Comparison of ENCODE assay signal across 8 cellular contexts in the genomic region with DNA sequence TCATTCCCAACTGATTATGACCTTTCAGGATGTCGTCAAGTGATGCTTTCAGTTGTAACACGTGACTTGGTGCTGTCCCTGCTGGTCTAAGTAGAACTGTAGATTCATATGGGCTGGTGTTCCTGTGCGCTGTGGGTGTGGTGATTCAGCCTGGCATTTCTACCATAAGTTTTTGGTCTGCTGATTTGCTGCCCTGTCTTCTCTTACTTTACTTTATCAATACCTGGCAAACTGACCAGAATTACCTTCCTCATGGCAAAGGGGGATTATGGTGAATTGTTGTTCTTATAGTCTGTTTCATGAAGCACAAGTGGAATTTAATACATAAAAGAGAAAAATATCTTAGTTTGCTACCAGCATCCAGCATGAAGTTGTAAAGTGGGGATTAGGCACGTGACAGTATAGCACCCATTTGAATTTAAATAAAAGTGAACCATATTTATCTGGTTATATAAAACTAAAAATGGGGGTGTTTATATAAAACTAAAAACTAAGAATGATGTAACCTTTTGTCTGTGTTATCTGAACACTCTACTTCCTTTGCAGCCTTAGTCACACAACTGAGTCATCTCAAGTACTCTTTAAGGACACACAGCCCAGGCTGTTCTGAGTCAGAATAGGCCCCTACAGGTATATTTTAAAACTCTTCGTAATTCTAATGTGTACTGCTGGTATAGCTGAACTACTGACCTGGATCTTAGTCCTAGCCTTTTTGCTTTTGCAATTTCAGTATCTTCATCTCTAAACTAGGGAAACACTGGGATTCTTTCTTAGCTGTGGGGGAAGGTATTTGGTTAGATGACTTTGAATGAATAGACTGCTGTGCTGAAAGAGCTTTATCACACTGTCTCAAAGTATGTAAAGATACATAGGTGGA. TPM values are rescaled to one million over a fixed set of nuclear protein-coding genes. Genes with fewer than 3 reads are reported as not detected.
DNase-seq lines count a peak whose midpoint lies in the region; ATAC-seq and TF ChIP-seq lines count a peak whose summit lies in the region.

No MANE protein-coding gene starts in this region.

- H3K4me1 Mint-ChIP-seq in activated CD4-positive, alpha-beta memory T cell treated with anti-CD3 and anti-CD28 coated beads for 36 hours (ENCODE audit: low read depth), result peaks cover 48% of the 10 kb centered on the region

- no peaks in the 10 kb centered on the region for H3K27me3 ChIP-seq in A673 (replicated peaks; ENCODE audit: insufficient read depth, low read depth, low read length, poor library complexity)
- H3K27me3 ChIP-seq in esophagus squamous epithelium, result no peaks in the 10 kb centered on the region
- no peaks in the 10 kb centered on the region for H3K27me3 ChIP-seq in gastrocnemius medialis

- H3K27ac ChIP-seq in A673 (ENCODE audit: low read depth, low read length, poor library complexity, severe bottlenecking) (peak overlapping the region; percentile 39), esophagus squamous epithelium (peak overlapping the region; percentile 47 to 78 (median 71)), gastrocnemius medialis (peak overlapping the region; percentile 65 to 78 (median 70))

- peaks cover 56% of the 10 kb centered on the region for H3K36me3 Mint-ChIP-seq in activated CD4-positive, alpha-beta memory T cell treated with anti-CD3 and anti-CD28 coated beads for 36 hours

- intact Hi-C loops in A673 (cut with micrococcal nuclease; ENCODE audit: unreplicated experiment) (no loop called here), esophagus squamous epithelium (cut with DNase I) (no loop called here), gastrocnemius medialis (cut with DNase I; ENCODE audit: low total_unique reads) (no loop called here)
- intact Hi-C loops in activated CD4-positive, alpha-beta memory T cell treated with anti-CD3 and anti-CD28 coated beads for 36 hours (cut with micrococcal nuclease), result loop anchor here (1.0 to 10.0 kb wide), 6 partner anchors 27 to 387 kb away; partner anchors contain the start of genes NCOR1, PIGL and TRPV2

- peak overlapping the region; percentile 97 for H3K27ac Mint-ChIP-seq in activated CD4-positive, alpha-beta memory T cell treated with anti-CD3 and anti-CD28 coated beads for 36 hours

- ATAC-seq in GM19035 (IDR thresholded peaks at IDR 0.05; ENCODE audit: unreplicated experiment), result peak; percentile 78
- peak; percentile 92 for ATAC-seq in HG03565 (IDR thresholded peaks at IDR 0.05; ENCODE audit: unreplicated experiment)
- peak; percentile 94 to 96 for ATAC-seq in gastrocnemius medialis

- no peak for TF ChIP-seq CTCF in A673 (conservative IDR thresholded peaks at IDR 0.05; ENCODE audit: low read depth, low read length)
- TF ChIP-seq CTCF in esophagus squamous epithelium (IDR thresholded peaks at IDR 0.05), result peak in 1 of 6 experiments; percentile 34
- no peak for TF ChIP-seq CTCF in gastrocnemius medialis (IDR thresholded peaks at IDR 0.05 in 4 of 5, conservative IDR thresholded peaks at IDR 0.05 in 1 of 5)

- H3K27me3 Mint-ChIP-seq in activated CD4-positive, alpha-beta memory T cell treated with anti-CD3 and anti-CD28 coated beads for 36 hours, result no peaks in the 10 kb centered on the region

- in situ Hi-C loops in gastrocnemius medialis (cut with MboI; ENCODE audit: low sequenced_read_pairs in 4 of 4), result no loop called here

- TSS peak; percentile 31 for BruUV-seq in A673 (replicated peaks; lab: Mats Ljungman, UMichigan)

- 46 to 50% methylated on average over 5 of the region's 5 CpGs for whole genome bisulfite sequencing in esophagus squamous epithelium, 2 donors

- peak; percentile 50 for DNase-seq in A673 (ENCODE audit: low spot score)
- DNase-seq in activated CD4-positive, alpha-beta memory T cell treated with anti-CD3 and anti-CD28 coated beads for 36 hours, result peak; percentile 81
- DNase-seq in esophagus squamous epithelium (lab: John Stamatoyannopoulos, UW), result no peak
- DNase-seq in gastrocnemius medialis, result peak; percentile 18 to 41
- DNase-seq in hippocampal formation (lab: John Stamatoyannopoulos, UW), result no peak
- no peak for DNase-seq in KG1 (lab: John Stamatoyannopoulos, UW)

- CTCF ChIA-PET in A673 (lab: Charles Lee), result no interaction called here
- CTCF ChIA-PET in activated CD4-positive, alpha-beta memory T cell treated with anti-CD3 and anti-CD28 coated beads for 36 hours (lab: Charles Lee), result interaction anchor here (0.7 to 1.4 kb wide), 3 partner anchors 28 to 325 kb away, joined by 3 to 5 read pairs (median 3); partner anchors contain the start of genes CENPV, TTC19 and ZSWIM7

- H3K9me3 Mint-ChIP-seq in activated CD4-positive, alpha-beta memory T cell treated with anti-CD3 and anti-CD28 coated beads for 36 hours, result no peaks in the 10 kb centered on the region

- H3K4me3 ChIP-seq in A673 (ENCODE audit: low read depth, low read length, poor library complexity, severe bottlenecking) (no peak overlapping the region), esophagus squamous epithelium (no peak overlapping the region), gastrocnemius medialis (no peak overlapping the region)

- H3K4me1 ChIP-seq in A673 (ENCODE audit: insufficient read depth, low read length, poor library complexity, severe bottlenecking), result no peaks in the 10 kb centered on the region
- H3K4me1 ChIP-seq in esophagus squamous epithelium, result peaks cover 4 to 12% (median 7%) of the 10 kb centered on the region in 3 donors
- H3K4me1 ChIP-seq in gastrocnemius medialis, result peaks cover 13 to 22% of the 10 kb centered on the region in 2 donors

- TF ChIP-seq POLR2A in esophagus squamous epithelium (IDR thresholded peaks at IDR 0.05) (no peak), gastrocnemius medialis (IDR thresholded peaks at IDR 0.05) (no peak)

- H3K36me3 ChIP-seq in A673 (ENCODE audit: insufficient read depth, low read length, poor library complexity, severe bottlenecking) (peaks cover 91% of the 10 kb centered on the region), esophagus squamous epithelium (peaks cover 25 to 98% (median 59%) of the 10 kb centered on the region in 3 donors), gastrocnemius medialis (peaks cover 0 to 81% of the 10 kb centered on the region in 2 donors)

- POLR2A ChIA-PET in A673 (lab: Charles Lee; ENCODE audit: low non-redundant PET), result no interaction called here
- POLR2A ChIA-PET in activated CD4-positive, alpha-beta memory T cell treated with anti-CD3 and anti-CD28 coated beads for 36 hours (lab: Charles Lee), result interaction anchor here (0.6 to 1.6 kb wide), 3 partner anchors 9 to 23 kb away, joined by 3 to 4 read pairs (median 4); no protein-coding TSS in a partner anchor

- H3K9me3 ChIP-seq in A673 (ENCODE audit: low read depth, low read length, poor library complexity, severe bottlenecking), result no peaks in the 10 kb centered on the region
- H3K9me3 ChIP-seq in esophagus squamous epithelium, result no peaks in the 10 kb centered on the region
- H3K9me3 ChIP-seq in gastrocnemius medialis, result no peaks in the 10 kb centered on the region

- H3K4me3 Mint-ChIP-seq in activated CD4-positive, alpha-beta memory T cell treated with anti-CD3 and anti-CD28 coated beads for 36 hours, result peak overlapping the region; percentile 64

RNA-seq across cellular contexts. Expression of gene TTC19, which starts 28.3 kb away (rescaled TPM):
- 44.5 and 53.8 TPM in 2 replicates for total RNA-seq in A673 (2021)
- total RNA-seq in activated CD4-positive, alpha-beta memory T cell treated with anti-CD3 and anti-CD28 coated beads for 36 hours, result 10 to 100 TPM; 21.0 to 22.6 TPM
- 10 to 100 TPM; 20.0 to 75.7 (median 35.6) TPM for total RNA-seq in esophagus squamous epithelium
- 10 to 100 TPM; 31.0 to 56.4 (median 41.8) TPM for total RNA-seq in gastrocnemius medialis

RNA-seq across cellular contexts. Expression of gene ZSWIM7, which starts 28.4 kb away (rescaled TPM):
- 28.7 and 39.8 TPM in 2 replicates for total RNA-seq in A673 (2021)
- total RNA-seq in activated CD4-positive, alpha-beta memory T cell treated with anti-CD3 and anti-CD28 coated beads for 36 hours, result 10 to 100 TPM; 11.2 to 12.0 TPM
- 10 to 100 TPM in 2 of 4 donors, 1 to 10 TPM in 2; 3.7 to 13.4 (median 10.3) TPM for total RNA-seq in esophagus squamous epithelium
- 10 to 100 TPM; 13.2 to 19.5 (median 19.1) TPM for total RNA-seq in gastrocnemius medialis

Comparison
In these comparisons a context has a peak if more than half of its experiments do, and no peak if none do; other contexts are left out.
1. DNase-seq: peak in A673 (single experiment), activated CD4-positive, alpha-beta memory T cell treated with anti-CD3 and anti-CD28 coated beads for 36 hours (single experiment) and gastrocnemius medialis (2 of 2); none in esophagus squamous epithelium (single experiment), hippocampal formation (0 of 2) and KG1 (single experiment).
2. Peak in every context shown above with its lines, with median percentiles within 50 percentile points of each other: H3K27ac ChIP-seq and ATAC-seq.